Comparison of ENCODE assay signal across 8 cellular contexts in the genomic region with DNA sequence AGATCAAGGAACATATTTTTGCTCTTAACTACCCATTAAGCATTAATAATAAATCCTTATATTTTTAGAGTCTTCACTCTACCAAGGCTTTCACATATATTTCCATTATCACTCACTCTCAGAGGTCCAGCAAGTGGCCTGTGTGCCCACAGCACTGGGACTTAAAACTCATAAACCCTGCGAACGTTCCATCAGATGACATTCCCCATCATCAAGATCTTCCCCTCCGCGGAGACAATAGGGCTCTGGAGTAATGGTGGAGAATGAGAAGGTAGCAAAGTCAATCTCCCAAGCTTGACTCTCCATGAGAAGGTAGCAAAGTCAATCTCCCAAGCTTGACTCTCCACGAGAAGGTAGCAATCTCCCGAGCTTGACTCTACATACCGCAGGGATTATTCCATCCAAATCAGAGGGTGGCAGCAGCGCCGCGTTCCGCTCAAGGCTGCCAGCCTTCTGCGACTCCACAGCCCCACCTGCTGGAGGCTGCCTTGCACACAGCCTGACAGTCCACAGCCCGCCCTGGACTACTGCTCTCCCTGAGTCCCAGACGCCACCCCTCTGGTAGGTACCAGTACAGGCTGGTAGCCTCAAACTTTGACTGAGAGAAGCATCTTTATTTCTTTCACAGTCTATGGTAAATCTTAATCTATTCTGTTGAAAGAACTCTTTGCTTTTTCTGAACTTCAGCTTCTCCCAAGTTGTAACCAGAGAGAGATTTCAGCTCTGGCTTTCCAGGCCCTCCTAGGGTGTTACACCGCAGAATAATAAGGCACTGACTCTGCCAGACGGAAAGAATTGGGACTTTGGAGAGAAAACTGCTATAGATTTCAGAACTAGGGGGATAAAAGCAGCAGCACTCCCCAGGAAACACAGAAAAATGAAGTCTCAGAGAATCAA. TPM values are rescaled to one million over a fixed set of nuclear protein-coding genes. Genes with fewer than 3 reads are reported as not detected.
DNase-seq lines count a peak whose midpoint lies in the region; ATAC-seq and TF ChIP-seq lines count a peak whose summit lies in the region.

No MANE protein-coding gene starts in this region.

- H3K27ac ChIP-seq in right lobe of liver = no peak overlapping the region

- DNase-seq in BJ (ENCODE audit: low read depth) (no peak), GM19238 (ENCODE audit: insufficient read length, low spot score) (peak; percentile 68), NCI-H510A treated with DMSO at 0.1 percent for 48 hours (lab: John Stamatoyannopoulos, UW) (peak; percentile 76), chondrocyte (ENCODE audit: low spot score) (peak; percentile 94), right lobe of liver (peak; percentile 86 to 90 (median 87))
- DNase-seq in activated CD4-positive, alpha-beta T cell treated with anti-CD3 and anti-CD28 coated beads, Interleukin-2, amount 10 ng/mL, durations not matched to agents 24 days and 14 days = peak; percentile 95
- peak; percentile 47 to 83 (median 58) for DNase-seq in stimulated activated CD4-positive, alpha-beta T cell treated with anti-CD3 and anti-CD28 coated beads, TNF-alpha, amount 100 ng/mL, for 1 hour (ENCODE audit: low read depth in 3 of 3, low spot score in 1 of 3)

- TF ChIP-seq POLR2A in right lobe of liver (IDR thresholded peaks at IDR 0.05) = no peak

- intact Hi-C loops in activated CD4-positive, alpha-beta T cell treated with anti-CD3 and anti-CD28 coated beads, Interleukin-2, amount 10 ng/mL, durations not matched to agents 24 days and 14 days (cut with micrococcal nuclease) = loop anchor here (2.0 kb wide), 1 partner anchor 71 kb away; no protein-coding TSS in a partner anchor
- intact Hi-C loops in right lobe of liver (cut with DNase I) = loop anchor here in 1 of 2 donors (5.0 kb wide), 1 partner anchor 98 kb away; no protein-coding TSS in a partner anchor

- peaks cover 43% of the 10 kb centered on the region for H3K27me3 Mint-ChIP-seq in activated CD4-positive, alpha-beta T cell treated with anti-CD3 and anti-CD28 coated beads, Interleukin-2, amount 10 ng/mL, durations not matched to agents 24 days and 14 days
- peaks cover 45% of the 10 kb centered on the region for H3K27me3 Mint-ChIP-seq in chondrocyte (ENCODE audit: low read depth)

- TF ChIP-seq CTCF in BJ (IDR thresholded peaks at IDR 0.05; ENCODE audit: insufficient read depth, low read depth, low read length) = peak; percentile 99
- peak; percentile 98 for TF ChIP-seq CTCF in chondrocyte (IDR thresholded peaks at IDR 0.05)
- TF ChIP-seq CTCF in right lobe of liver (IDR thresholded peaks at IDR 0.05) = peak; percentile 93 to 99 (median 98)

- peaks cover 3% of the 10 kb centered on the region for H3K4me1 Mint-ChIP-seq in activated CD4-positive, alpha-beta T cell treated with anti-CD3 and anti-CD28 coated beads, Interleukin-2, amount 10 ng/mL, durations not matched to agents 24 days and 14 days
- peaks cover 3% of the 10 kb centered on the region for H3K4me1 Mint-ChIP-seq in chondrocyte (ENCODE audit: low read depth)

- no peak overlapping the region for H3K4me3 Mint-ChIP-seq in activated CD4-positive, alpha-beta T cell treated with anti-CD3 and anti-CD28 coated beads, Interleukin-2, amount 10 ng/mL, durations not matched to agents 24 days and 14 days
- H3K4me3 Mint-ChIP-seq in chondrocyte (ENCODE audit: unreplicated experiment) = no peak overlapping the region

- ATAC-seq in HG03378 (IDR thresholded peaks at IDR 0.05; ENCODE audit: unreplicated experiment) = peak; percentile 92
- ATAC-seq in right lobe of liver = peak; percentile 100

- H3K27me3 ChIP-seq in BJ (ENCODE audit: control insufficient read depth, insufficient read depth, low read length) (peaks cover 12% of the 10 kb centered on the region), right lobe of liver (no peaks in the 10 kb centered on the region)

- no peaks in the 10 kb centered on the region for H3K4me1 ChIP-seq in right lobe of liver

- H3K4me3 ChIP-seq in BJ (ENCODE audit: low read depth, low read length) (no peak overlapping the region), right lobe of liver (no peak overlapping the region)

- CTCF ChIA-PET in BJ (lab: Yijun Ruan, JAX) = interaction anchor here (0.6 to 5.1 kb wide), 29 partner anchors 9 to 1700 kb away, joined by 3 to 139 read pairs (median 3); a partner anchor contains a TSS

- H3K27ac Mint-ChIP-seq in activated CD4-positive, alpha-beta T cell treated with anti-CD3 and anti-CD28 coated beads, Interleukin-2, amount 10 ng/mL, durations not matched to agents 24 days and 14 days = no peak overlapping the region
- H3K27ac Mint-ChIP-seq in chondrocyte (ENCODE audit: unreplicated experiment) = no peak overlapping the region

- H3K9me3 Mint-ChIP-seq in activated CD4-positive, alpha-beta T cell treated with anti-CD3 and anti-CD28 coated beads, Interleukin-2, amount 10 ng/mL, durations not matched to agents 24 days and 14 days = no peaks in the 10 kb centered on the region
- H3K9me3 Mint-ChIP-seq in chondrocyte (ENCODE audit: low read depth) = no peaks in the 10 kb centered on the region

- no peaks in the 10 kb centered on the region for H3K36me3 ChIP-seq in BJ (ENCODE audit: control insufficient read depth, insufficient read depth, low read length)
- no peaks in the 10 kb centered on the region for H3K36me3 ChIP-seq in right lobe of liver

- H3K9me3 ChIP-seq in right lobe of liver = no peaks in the 10 kb centered on the region

- POLR2A ChIA-PET in BJ (lab: Charles Lee) = no interaction called here

- WGBS in right lobe of liver (ENCODE audit: insufficient coverage, low coverage, low lambda C conversion rate, missing lambda C conversion rate) = 21% methylated on average over 11 of the region's 16 CpGs

- no peaks in the 10 kb centered on the region for H3K36me3 Mint-ChIP-seq in activated CD4-positive, alpha-beta T cell treated with anti-CD3 and anti-CD28 coated beads, Interleukin-2, amount 10 ng/mL, durations not matched to agents 24 days and 14 days (ENCODE audit: low read depth)
- H3K36me3 Mint-ChIP-seq in chondrocyte (ENCODE audit: low read depth) = no peaks in the 10 kb centered on the region

RNA-seq across cellular contexts. Expression of a gene that starts 26.4 kb away (rescaled TPM):
- 17.2 and 19.8 TPM in 2 replicates for polyA plus RNA-seq in BJ (2011; rRNA removed)
- 20.7 and 35.2 TPM in 2 replicates for polyA minus RNA-seq in BJ (2011; rRNA and poly(A)+ RNA removed)
- 3.9 and 4.1 TPM in 2 replicates for total RNA-seq in activated CD4-positive, alpha-beta T cell treated with anti-CD3 and anti-CD28 coated beads, Interleukin-2, amount 10 ng/mL, durations not matched to agents 24 days and 14 days
- total RNA-seq in chondrocyte (52.2 to 58.7 TPM (median 52.4 TPM) in 3 replicates), right lobe of liver (1 to 10 TPM; 3.5 to 8.1 (median 4.8) TPM)
